25 cellular contexts compared by ENCODE assay signal in the genomic region with DNA sequence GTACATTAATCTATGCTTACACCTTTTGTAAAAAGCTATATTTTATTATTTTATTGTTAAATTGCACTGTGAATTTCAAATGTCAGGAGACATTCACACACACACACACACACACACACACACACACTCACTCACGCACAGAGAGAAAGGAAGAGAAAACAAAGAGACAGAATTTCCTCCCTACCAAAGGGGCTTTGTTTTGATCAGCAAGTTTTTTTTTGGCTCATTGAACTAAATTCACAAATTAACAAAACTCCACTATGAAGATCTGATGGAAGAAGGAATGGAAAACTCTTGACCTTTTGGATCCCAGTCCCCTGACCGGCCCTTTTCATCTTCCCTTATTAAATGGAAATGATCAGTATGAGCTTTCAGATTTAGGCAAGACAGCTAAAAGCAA.
DNase-seq lines count a peak whose midpoint lies in the region; ATAC-seq and TF ChIP-seq lines count a peak whose summit lies in the region.
"Had no signal": no experiment of that assay in that cellular context is flagged by ENCODE, and none has a peak within 500 bp of the region (broad histone marks: within the 10 kb centered on the region; RNA-seq: fewer than 3 reads in every experiment).

No MANE protein-coding gene starts in this region.

- H3K4me3 Mint-ChIP-seq in neural crest cell = peak overlapping the region; percentile 64
- H3K4me3 Mint-ChIP-seq: B cell; CD8-positive, alpha-beta T cell; IgD-negative memory B cell had no signal

- no peak overlapping the region for H3K4me3 ChIP-seq in foreskin fibroblast (ENCODE audit: low read depth in 1 of 2, low read length in 2 of 2)

- H3K27ac Mint-ChIP-seq in neural crest cell (ENCODE audit: unreplicated experiment) = peak overlapping the region; percentile 96
- H3K27ac Mint-ChIP-seq: B cell; CD8-positive, alpha-beta T cell had no signal

- no peaks in the 10 kb centered on the region for H3K27me3 Mint-ChIP-seq in neural crest cell (ENCODE audit: low read depth)
- H3K27me3 Mint-ChIP-seq: B cell had no signal

- DNase-seq in dermis blood vessel endothelial cell (peak; percentile 59), globus pallidus (ENCODE audit: low spot score) (peak; percentile 16), neural crest cell (ENCODE audit: low read depth, low spot score) (no peak), ACHN (no peak), foreskin fibroblast (no peak), NCI-H1048 (lab: John Stamatoyannopoulos, UW) (no peak)
- DNase-seq: Caco-2; CD8-positive, alpha-beta T cell; DMS79; EL; GDM1; MM.1S; NCI-H1417; NCI-H1694 treated with DMSO at 0.1 percent for 48 hours; NCI-H2081 treated with DMSO at 0.1 percent for 48 hours; NCI-H2171 treated with DMSO at 0.1 percent for 48 hours; NCI-H524; NCI-H82; NK-92 treated with Interleukin-12 subunit alpha and Interleukin-12 subunit beta, amount 100 ng/mL, for 24 hours; PC-3 had no signal

- no peaks in the 10 kb centered on the region for H3K9me3 Mint-ChIP-seq in neural crest cell
- H3K9me3 Mint-ChIP-seq: CD8-positive, alpha-beta T cell; IgD-negative memory B cell had no signal

- peaks cover 41% of the 10 kb centered on the region for H3K4me1 Mint-ChIP-seq in neural crest cell

- in situ Hi-C loops in ACHN (cut with HindIII; ENCODE audit: low pct_ligation_motif_present, low pct_unique_long_range_greater_than_20kb, low sequenced_read_pairs) = no loop called here

- no peak for ATAC-seq in GM21526 (IDR thresholded peaks at IDR 0.05; ENCODE audit: low FRiP score, unreplicated experiment)
- ATAC-seq: CD8-positive, alpha-beta T cell; HCT116; PC-3; SK-N-SH treated with all-trans-retinoic acid at 6 μM for 48 hours had no signal

- TF ChIP-seq CTCF in neural crest cell (conservative IDR thresholded peaks at IDR 0.05) (no peak), foreskin fibroblast (IDR thresholded peaks at IDR 0.05; ENCODE audit: low read depth, low read length) (no peak)

- H3K36me3 Mint-ChIP-seq in neural crest cell (ENCODE audit: low read depth) = no peaks in the 10 kb centered on the region
- H3K36me3 Mint-ChIP-seq: CD8-positive, alpha-beta T cell had no signal

Comparison
In these comparisons a context has a peak if more than half of its experiments do, and no peak if none do; other contexts are left out.
1. DNase-seq: peak in dermis blood vessel endothelial cell (single experiment) and globus pallidus (single experiment); none in neural crest cell (single experiment), ACHN (single experiment), foreskin fibroblast (0 of 2) and NCI-H1048 (single experiment).